ENCODE assay signal across 11 cellular contexts in genomic region chr6:29439006-29439405, GRCh38. TPM values are rescaled to one million over a fixed set of nuclear protein-coding genes. Genes with fewer than 3 reads are reported as not detected.
"Had no signal": no experiment of that assay in that cellular context is flagged by ENCODE, and none has a peak within 500 bp of the region (broad histone marks: within the 10 kb centered on the region; RNA-seq: fewer than 3 reads in every experiment).

OR10C1 (plus strand) TSS chr6:29439306; CDS start chr6:29440016, 710 bp downstream.

- H3K4me1 Mint-ChIP-seq: GM23338 had no signal

- H3K9me3 ChIP-seq: HAP-1 had no signal

- H2AFZ ChIP-seq: GM23248, GM23338 had no signal

- H3K27ac Mint-ChIP-seq: GM23338, H9, HFFc6 had no signal

- H3K4me3 ChIP-seq: GM23248, GM23338, HAP-1 had no signal

- ATAC-seq: GM23338, HCT116 had no signal

- H3K9ac ChIP-seq: GM23248 had no signal

- H3K36me3 ChIP-seq: HAP-1 had no signal

- H3K4me1 ChIP-seq: HAP-1 had no signal

- H3K4me3 Mint-ChIP-seq: GM23338, H9, HFFc6 had no signal

- H3K4me2 ChIP-seq: GM23338 had no signal

- H3K27ac ChIP-seq: GM23248 had no signal

- DNase-seq: GM23248, GOT3, H7, H9, HCEC 1CT, HFFc6 had no signal

RNA-seq across cellular contexts. Expression of gene OR10C1, which starts in this region (rescaled TPM):
- total RNA-seq: GM23248, GM23338, H1, H4, H7, H9, HFFc6 had no signal
- polyA plus RNA-seq: GM23248, GM23338, H1 had no signal
